ENCODE assay signal across 9 cellular contexts in genomic region chr3:138786788-138787276, GRCh38. TPM values are rescaled to one million over a fixed set of nuclear protein-coding genes. Genes with fewer than 3 reads are reported as not detected.
A peak's percentile ranks its signal among the peaks of the same experiment; 100 is the strongest.
DNase-seq lines count a peak whose midpoint lies in the region; ATAC-seq and TF ChIP-seq lines count a peak whose summit lies in the region.
"Had no signal": no experiment of that assay in that cellular context is flagged by ENCODE, and none has a peak within 500 bp of the region (broad histone marks: within the 10 kb centered on the region; RNA-seq: fewer than 3 reads in every experiment).

No MANE protein-coding gene starts in this region.

- ATAC-seq in RWPE2 (ENCODE audit: low read depth) (peak; percentile 88), GM18517 (IDR thresholded peaks at IDR 0.05; ENCODE audit: unreplicated experiment) (no peak)
- ATAC-seq in stimulated activated memory B cell treated with anti-CD40 and anti-IgM and Interleukin-4, amounts not matched to agents 10 μg/mL and 1 μg/mL and 100 μg/mL, for 72 hours = peak; percentile 83
- ATAC-seq in natural killer cell treated with Interleukin-12 subunit alpha and Interleukin-12 subunit beta and Interleukin-15 and Interleukin-18, amount 100 ng/mL, for 72 hours = no peak

- peak; percentile 61 for DNase-seq in H4 (ENCODE audit: low spot score)
- no peak for DNase-seq in RWPE2 (ENCODE audit: low spot score)
- peak; percentile 83 for DNase-seq in fibroblast of gingiva (ENCODE audit: low read depth)
- DNase-seq in natural killer cell treated with Interleukin-12 subunit alpha and Interleukin-12 subunit beta and Interleukin-15 and Interleukin-18, amount 100 ng/mL, for 72 hours (ENCODE audit: low spot score) = no peak
- DNase-seq in OCI-LY7 (ENCODE audit: low spot score) = no peak
- DNase-seq: activated naive CD4-positive, alpha-beta T cell treated with Interleukin-2 at 50 U/mL for 16 hours; SK-N-SH had no signal

- intact Hi-C loops in OCI-LY7 (cut with micrococcal nuclease; ENCODE audit: unreplicated experiment) = no loop called here

- H3K4me1 ChIP-seq in RWPE2 (ENCODE audit: insufficient read depth, poor library complexity, severe bottlenecking) (peaks cover 9% of the 10 kb centered on the region), OCI-LY7 (ENCODE audit: insufficient read depth, low read length, poor library complexity, severe bottlenecking) (no peaks in the 10 kb centered on the region)

- peaks cover 20% of the 10 kb centered on the region for H3K4me1 Mint-ChIP-seq in stimulated activated memory B cell treated with anti-CD40 and anti-IgM and Interleukin-4, amounts not matched to agents 10 μg/mL and 1 μg/mL and 100 μg/mL, for 72 hours
- H3K4me1 Mint-ChIP-seq in natural killer cell treated with Interleukin-12 subunit alpha and Interleukin-12 subunit beta and Interleukin-15 and Interleukin-18, amount 100 ng/mL, for 72 hours (ENCODE audit: low read depth in 2 of 2) = peaks cover 13 to 20% of the 10 kb centered on the region in 2 donors

- H3K9me3 ChIP-seq in RWPE2 (ENCODE audit: severe bottlenecking) (no peaks in the 10 kb centered on the region), OCI-LY7 (ENCODE audit: low read length) (no peaks in the 10 kb centered on the region)
- H3K9me3 ChIP-seq: SK-N-SH had no signal

- POLR2A ChIA-PET in OCI-LY7 (lab: Charles Lee) = interaction anchor here (0.6 to 1.0 kb wide), 5 partner anchors 10 to 227 kb away, joined by 3 to 12 read pairs (median 4); no protein-coding TSS in a partner anchor

- TF ChIP-seq CTCF in RWPE2 (IDR thresholded peaks at IDR 0.05; ENCODE audit: poor library complexity, severe bottlenecking) (no peak), OCI-LY7 (conservative IDR thresholded peaks at IDR 0.05; ENCODE audit: low read length) (no peak)

- H3K27me3 ChIP-seq in RWPE2 (ENCODE audit: insufficient read depth, poor library complexity, severe bottlenecking) = no peaks in the 10 kb centered on the region

- H3K4me3 Mint-ChIP-seq in stimulated activated memory B cell treated with anti-CD40 and anti-IgM and Interleukin-4, amounts not matched to agents 10 μg/mL and 1 μg/mL and 100 μg/mL, for 72 hours = peak overlapping the region; percentile 19
- H3K4me3 Mint-ChIP-seq in natural killer cell treated with Interleukin-12 subunit alpha and Interleukin-12 subunit beta and Interleukin-15 and Interleukin-18, amount 100 ng/mL, for 72 hours = no peak overlapping the region

- H3K27ac ChIP-seq in RWPE2 (ENCODE audit: poor library complexity, severe bottlenecking) (peak overlapping the region; percentile 42), OCI-LY7 (ENCODE audit: low read depth, low read length, poor library complexity, severe bottlenecking) (no peak overlapping the region)

- no peaks in the 10 kb centered on the region for H3K9me3 Mint-ChIP-seq in stimulated activated memory B cell treated with anti-CD40 and anti-IgM and Interleukin-4, amounts not matched to agents 10 μg/mL and 1 μg/mL and 100 μg/mL, for 72 hours
- no peaks in the 10 kb centered on the region for H3K9me3 Mint-ChIP-seq in natural killer cell treated with Interleukin-12 subunit alpha and Interleukin-12 subunit beta and Interleukin-15 and Interleukin-18, amount 100 ng/mL, for 72 hours

- H3K36me3 ChIP-seq in RWPE2 (ENCODE audit: low read depth) (no peaks in the 10 kb centered on the region), OCI-LY7 (ENCODE audit: insufficient read depth, low read length) (peaks cover 4% of the 10 kb centered on the region; the same call in 1 of the 2 replicates)

- no peak overlapping the region for H2AFZ ChIP-seq in OCI-LY7 (ENCODE audit: low read length)

- no peaks in the 10 kb centered on the region for H3K27me3 Mint-ChIP-seq in stimulated activated memory B cell treated with anti-CD40 and anti-IgM and Interleukin-4, amounts not matched to agents 10 μg/mL and 1 μg/mL and 100 μg/mL, for 72 hours
- no peaks in the 10 kb centered on the region for H3K27me3 Mint-ChIP-seq in natural killer cell treated with Interleukin-12 subunit alpha and Interleukin-12 subunit beta and Interleukin-15 and Interleukin-18, amount 100 ng/mL, for 72 hours

- BruUV-seq in OCI-LY7 (replicated peaks; lab: Mats Ljungman, UMichigan) = no TSS peak

- H3K4me3 ChIP-seq in RWPE2 (ENCODE audit: severe bottlenecking) = no peak overlapping the region
- H3K4me3 ChIP-seq in OCI-LY7 (ENCODE audit: low read depth, low read length, poor library complexity, severe bottlenecking) = no peak overlapping the region

- CTCF ChIA-PET in OCI-LY7 (lab: Charles Lee; ENCODE audit: unreplicated experiment) = no interaction called here

- H3K9me2 ChIP-seq in OCI-LY7 (ENCODE audit: insufficient read depth, low read length) = no peaks in the 10 kb centered on the region
- H3K9me2 ChIP-seq: SK-N-SH had no signal

- peak overlapping the region; percentile 89 for H3K27ac Mint-ChIP-seq in stimulated activated memory B cell treated with anti-CD40 and anti-IgM and Interleukin-4, amounts not matched to agents 10 μg/mL and 1 μg/mL and 100 μg/mL, for 72 hours
- no peak overlapping the region for H3K27ac Mint-ChIP-seq in natural killer cell treated with Interleukin-12 subunit alpha and Interleukin-12 subunit beta and Interleukin-15 and Interleukin-18, amount 100 ng/mL, for 72 hours

- no peaks in the 10 kb centered on the region for H3K79me2 ChIP-seq in OCI-LY7 (ENCODE audit: insufficient read depth, low read depth, low read length)

- peaks cover 28% of the 10 kb centered on the region for H3K36me3 Mint-ChIP-seq in stimulated activated memory B cell treated with anti-CD40 and anti-IgM and Interleukin-4, amounts not matched to agents 10 μg/mL and 1 μg/mL and 100 μg/mL, for 72 hours
- H3K36me3 Mint-ChIP-seq in natural killer cell treated with Interleukin-12 subunit alpha and Interleukin-12 subunit beta and Interleukin-15 and Interleukin-18, amount 100 ng/mL, for 72 hours = no peaks in the 10 kb centered on the region

- no peak overlapping the region for H3K4me2 ChIP-seq in OCI-LY7 (ENCODE audit: low read length)
- H3K4me2 ChIP-seq: SK-N-SH had no signal

- no peaks in the 10 kb centered on the region for H4K20me1 ChIP-seq in OCI-LY7 (ENCODE audit: insufficient read depth, low read length)

RNA-seq across cellular contexts. Expression of gene PIK3CB, which starts 47.9 kb away (rescaled TPM):
- total RNA-seq in H4 (2014; rRNA removed; shearing (Covaris generic)) = 5.3 and 6.1 TPM in 2 replicates
- total RNA-seq in natural killer cell treated with Interleukin-12 subunit alpha and Interleukin-12 subunit beta and Interleukin-15 and Interleukin-18, amount 100 ng/mL, for 72 hours = 10 to 100 TPM; 22.8 to 42.7 TPM
- total RNA-seq in OCI-LY7 (2014; rRNA removed; shearing (Covaris generic)) = 7.1 and 8.2 TPM in 2 replicates
- 22.5 and 23.6 TPM in 2 replicates for total RNA-seq in OCI-LY7 (2022)

Comparison
In these comparisons a context has a peak if more than half of its experiments do, and no peak if none do; other contexts are left out.
1. DNase-seq: peak in H4 (single experiment) and fibroblast of gingiva (single experiment); none in RWPE2 (single experiment), natural killer cell treated with Interleukin-12 subunit alpha and Interleukin-12 subunit beta and Interleukin-15 and Interleukin-18, amount 100 ng/mL, for 72 hours (single experiment) and OCI-LY7 (single experiment).
2. ATAC-seq: peak in RWPE2 (single experiment) and stimulated activated memory B cell treated with anti-CD40 and anti-IgM and Interleukin-4, amounts not matched to agents 10 μg/mL and 1 μg/mL and 100 μg/mL, for 72 hours (single experiment); none in natural killer cell treated with Interleukin-12 subunit alpha and Interleukin-12 subunit beta and Interleukin-15 and Interleukin-18, amount 100 ng/mL, for 72 hours (0 of 2) and GM18517 (single experiment).